ENCODE assay signal across 8 cellular contexts in the genomic region with DNA sequence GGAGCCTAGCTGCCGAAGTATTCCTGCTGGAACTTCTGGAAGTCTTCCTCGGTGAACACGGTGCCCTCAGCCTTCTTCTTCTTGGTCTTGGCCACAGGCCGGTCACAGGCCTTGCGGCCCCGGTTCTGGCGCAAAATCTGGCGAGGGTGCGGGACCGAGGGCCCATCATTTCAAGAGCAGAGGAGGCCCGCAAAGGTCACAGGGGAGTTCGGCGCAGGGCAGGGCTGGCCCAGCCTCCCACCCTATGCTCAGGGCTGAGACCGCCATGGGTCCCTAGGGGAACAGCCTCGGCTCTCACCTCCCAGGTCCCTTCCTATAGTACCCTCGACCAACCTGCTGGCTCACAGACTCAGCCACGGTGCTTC. TPM values are rescaled to one million over a fixed set of nuclear protein-coding genes. Genes with fewer than 3 reads are reported as not detected.
DNase-seq lines count a peak whose midpoint lies in the region; ATAC-seq and TF ChIP-seq lines count a peak whose summit lies in the region.

No MANE protein-coding gene starts in this region.

- no peak for DNase-seq in GM06990 (ENCODE audit: extremely low read depth, insufficient read length)
- no peak for DNase-seq in PC-3
- DNase-seq in effector memory CD8-positive, alpha-beta T cell: no peak
- DNase-seq in sigmoid colon: no peak
- DNase-seq in stimulated activated CD4-positive, alpha-beta T cell treated with anti-CD3 and anti-CD28 coated beads, Interleukin-2, amount 100 ng/mL, for 24 hours: no peak
- DNase-seq in GF-D8 (lab: John Stamatoyannopoulos, UW): no peak
- no peak for DNase-seq in AG08395 (ENCODE audit: low spot score)

- ATAC-seq in PC-3 (no peak), GM18873 (IDR thresholded peaks at IDR 0.05; ENCODE audit: low FRiP score, unreplicated experiment) (no peak)
- ATAC-seq in effector memory CD8-positive, alpha-beta T cell (replicated peaks): no peak

- 54 to 58% methylated on average over 17 of the region's 17 CpGs for WGBS in sigmoid colon, 2 donors

- peak overlapping the region; percentile 88 to 99 for H3K27ac Mint-ChIP-seq in effector memory CD8-positive, alpha-beta T cell

- POLR2A ChIA-PET in PC-3 (lab: Charles Lee; ENCODE audit: unreplicated experiment): interaction anchor here (0.6 to 1.2 kb wide), 2 partner anchors 10 to 119 kb away, joined by 6 to 11 read pairs; partner anchors contain the start of gene ATF4

- H3K4me1 ChIP-seq in PC-3 (ENCODE audit: insufficient read depth, low read length) (peaks cover 23% of the 10 kb centered on the region), sigmoid colon (peaks cover 3 to 78% (median 68%) of the 10 kb centered on the region in 4 donors)

- TF ChIP-seq CTCF in GM06990 (IDR thresholded peaks at IDR 0.05; ENCODE audit: insufficient read depth, low read length, poor library complexity, severe bottlenecking) (no peak), PC-3 (conservative IDR thresholded peaks at IDR 0.05; ENCODE audit: low read depth, low read length) (peak; percentile 23; the same call in 1 of the 2 replicates), sigmoid colon (IDR thresholded peaks at IDR 0.05) (peak in 1 of 4 experiments; percentile 30)

- no peaks in the 10 kb centered on the region for H3K27me3 Mint-ChIP-seq in effector memory CD8-positive, alpha-beta T cell

- BruUV-seq in PC-3 (replicated peaks; lab: Mats Ljungman, UMichigan): no TSS peak

- no peak for TF ChIP-seq POLR2A in sigmoid colon (IDR thresholded peaks at IDR 0.05)

- H3K27ac ChIP-seq in PC-3 (ENCODE audit: low read length) (no peak overlapping the region), sigmoid colon (peak overlapping the region; percentile 17 to 99 (median 86))

- intact Hi-C loops in PC-3 (cut with micrococcal nuclease): no loop called here
- intact Hi-C loops in sigmoid colon (cut with DNase I): loop anchor here (2.0 to 5.0 kb wide), 3 partner anchors 35 to 212 kb away; partner anchors contain the start of genes RPL3 and TAB1

- H3K4me3 ChIP-seq in GM06990 (replicated peaks; ENCODE audit: low read depth, low read length) (peak overlapping the region; percentile 32), PC-3 (ENCODE audit: low read length) (no peak overlapping the region; the same call in 1 of the 2 replicates), sigmoid colon (peak overlapping the region in 3 of 4 donors; percentile 6 to 31 (median 16))

- H3K9me3 Mint-ChIP-seq in effector memory CD8-positive, alpha-beta T cell: no peaks in the 10 kb centered on the region

- H3K9ac ChIP-seq in PC-3 (ENCODE audit: low read length): no peak overlapping the region

- no peak overlapping the region for H2AFZ ChIP-seq in PC-3 (ENCODE audit: low read length)

- peak overlapping the region; percentile 46 for H3K4me2 ChIP-seq in PC-3 (ENCODE audit: low read length)

- CTCF ChIA-PET in PC-3 (lab: Charles Lee): interaction anchor here (0.6 to 1.4 kb wide), 5 partner anchors 10 to 392 kb away, joined by 3 to 14 read pairs (median 8); partner anchors contain the start of genes ATF4 and MIEF1

- H3K27me3 ChIP-seq in GM06990 (replicated peaks; ENCODE audit: control insufficient read depth, insufficient read depth, low read length) (no peaks in the 10 kb centered on the region), PC-3 (ENCODE audit: low read length) (no peaks in the 10 kb centered on the region), sigmoid colon (no peaks in the 10 kb centered on the region)

- H3K36me3 Mint-ChIP-seq in effector memory CD8-positive, alpha-beta T cell (ENCODE audit: insufficient read depth): peaks cover 50% of the 10 kb centered on the region

- H3K9me2 ChIP-seq in PC-3 (replicated peaks; ENCODE audit: low read length): no peaks in the 10 kb centered on the region

- peaks cover 66 to 69% of the 10 kb centered on the region in 2 donors for H3K4me1 Mint-ChIP-seq in effector memory CD8-positive, alpha-beta T cell (ENCODE audit: low read depth in 2 of 2)

- H3K9me3 ChIP-seq in PC-3 (ENCODE audit: low read length) (no peaks in the 10 kb centered on the region), sigmoid colon (no peaks in the 10 kb centered on the region)

- no peaks in the 10 kb centered on the region for H3F3A ChIP-seq in PC-3 (ENCODE audit: low read length, unreplicated experiment)

- H3K36me3 ChIP-seq in GM06990 (ENCODE audit: control insufficient read depth, insufficient read depth, low read length) (peaks cover 10% of the 10 kb centered on the region), PC-3 (ENCODE audit: low read depth, low read length) (no peaks in the 10 kb centered on the region; the same call in 1 of the 2 replicates), sigmoid colon (peaks cover 6 to 25% (median 9%) of the 10 kb centered on the region in 4 donors)

- peaks cover 19% of the 10 kb centered on the region for H4K20me1 ChIP-seq in PC-3 (ENCODE audit: low read length)

- peak overlapping the region; percentile 96 to 98 for H3K4me3 Mint-ChIP-seq in effector memory CD8-positive, alpha-beta T cell

- no peak for TF ChIP-seq EP300 in sigmoid colon (IDR thresholded peaks at IDR 0.05)

- H3K79me2 ChIP-seq in PC-3 (ENCODE audit: low read length): peaks cover 26% of the 10 kb centered on the region

RNA-seq across cellular contexts. Expression of gene RPS19BP1, which starts 3.1 kb away (rescaled TPM):
- total RNA-seq in PC-3 (2014; rRNA removed) (253 and 320 TPM in 2 replicates), sigmoid colon (100 to 1,000 TPM; 148 to 217 (median 189) TPM)
- 100 to 1,000 TPM; 176 to 180 (median 180) TPM for polyA plus RNA-seq in sigmoid colon

RNA-seq across cellular contexts. Expression of gene ATF4, which starts 9.1 kb away (rescaled TPM):
- total RNA-seq in PC-3 (2014; rRNA removed): 230 and 240 TPM in 2 replicates
- 100 to 1,000 TPM; 483 to 651 (median 631) TPM for total RNA-seq in sigmoid colon
- polyA plus RNA-seq in sigmoid colon: 100 to 1,000 TPM; 423 to 446 (median 444) TPM

RNA-seq across cellular contexts. Expression of gene MIEF1, which starts 27.4 kb away (rescaled TPM):
- total RNA-seq in PC-3 (2014; rRNA removed): 22.1 and 23.2 TPM in 2 replicates
- total RNA-seq in sigmoid colon: 10 to 100 TPM; 11.8 to 19.7 (median 14.2) TPM
- polyA plus RNA-seq in sigmoid colon: 10 to 100 TPM in 2 of 3 donors, 1 to 10 TPM in 1; 9.0 to 25.4 (median 11.6) TPM

RNA-seq across cellular contexts. Expression of gene CACNA1I, which starts 41.1 kb away (rescaled TPM):
- 0.06 TPM in 1 of 2 replicates, not detected in the other for total RNA-seq in PC-3 (2014; rRNA removed)
- total RNA-seq in sigmoid colon: under 1 TPM in 3 of 4 donors, not detected in 1; under 0.01 to 0.16 (median 0.14) TPM
- polyA plus RNA-seq in sigmoid colon: under 1 TPM in 1 of 3 donors, not detected in 2; 0.95 TPM
